1 cellular context compared by ENCODE assay signal in the genomic region with DNA sequence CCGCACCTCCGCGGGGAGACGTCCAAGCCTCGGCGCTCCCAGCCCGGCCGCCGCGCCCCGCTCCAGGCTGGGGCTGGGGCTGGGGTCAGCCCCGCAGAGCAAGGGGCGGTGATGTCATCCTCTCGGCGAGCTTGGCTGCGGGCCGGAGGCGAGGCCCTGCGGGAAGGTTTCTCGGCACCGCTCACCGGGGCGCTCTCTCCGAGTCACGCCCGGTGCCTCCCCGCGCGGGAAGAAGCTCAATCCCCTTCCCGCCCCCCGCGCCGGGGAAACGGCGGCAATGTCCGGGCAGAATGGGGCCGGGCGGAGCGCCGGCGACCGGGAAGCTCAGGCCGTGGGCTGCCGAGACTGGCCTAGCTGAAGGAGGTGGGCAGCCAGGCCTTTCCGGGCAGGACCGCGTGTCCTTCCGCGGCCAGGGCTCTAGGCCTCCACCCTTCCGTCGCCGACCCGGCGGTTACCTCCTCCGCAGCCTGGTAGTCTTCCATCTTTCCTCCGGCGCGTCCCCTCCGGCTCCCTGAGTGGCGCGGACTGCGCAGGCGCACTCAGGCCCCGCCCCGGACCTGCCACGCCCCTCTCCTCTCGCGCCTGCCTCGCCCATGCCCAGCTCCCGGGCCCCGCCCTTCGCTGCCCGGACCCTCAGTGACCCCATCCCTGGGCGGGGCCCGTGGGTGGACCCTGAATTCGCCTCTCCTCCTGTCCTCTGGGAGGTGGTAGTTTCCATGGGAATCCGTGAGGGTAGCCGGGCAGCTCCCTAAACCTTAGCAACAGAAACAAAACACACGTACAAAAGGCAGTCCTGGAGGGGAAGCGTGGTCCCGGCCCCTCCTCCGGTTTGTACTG.
TF ChIP-seq lines count a peak whose summit lies in the region.

Gene DYNLT1, minus strand, starts transcription at position 517 of the 837 bp plus-strand sequence. Its CDS starts 35 bp downstream, at position 482.

TF ChIP-seq in HepG2, 621 proteins besides CTCF, POLR2A, EP300 and RAD21 (continued from another document and continues in another):
- TF ChIP-seq ZNF614 (CRISPR knock-in tag; IDR thresholded peaks at IDR 0.05; ENCODE audit: borderline replicate concordance) (peak; percentile 78; the same call in 1 of the 2 replicates), KDM4B (CRISPR knock-in tag; IDR thresholded peaks at IDR 0.05) (no peak; the same call in 1 of the 2 replicates), CENPX (CRISPR knock-in tag; IDR thresholded peaks at IDR 0.05) (no peak), ZNF34 (CRISPR knock-in tag; IDR thresholded peaks at IDR 0.05; ENCODE audit: borderline replicate concordance) (no peak; the same call in 1 of the 2 replicates), RFX5 (IDR thresholded peaks at IDR 0.05; ENCODE audit: low read depth, low read length) (no peak), ZFX (CRISPR knock-in tag; IDR thresholded peaks at IDR 0.05; ENCODE audit: low read depth) (peak; percentile 98), USF2 (IDR thresholded peaks at IDR 0.05; ENCODE audit: low read depth, low read length) (no peak), USF2 (CRISPR knock-in tag; IDR thresholded peaks at IDR 0.05; ENCODE audit: borderline replicate concordance) (no peak), KAT8 (CRISPR knock-in tag; IDR thresholded peaks at IDR 0.05) (peak; percentile 89), RBM39 (IDR thresholded peaks at IDR 0.05; ENCODE audit: low read depth, low read length, poor library complexity, severe bottlenecking) (peak; percentile 97), ZNF713 (CRISPR knock-in tag; IDR thresholded peaks at IDR 0.05) (no peak), ZGPAT (CRISPR knock-in tag; IDR thresholded peaks at IDR 0.05) (peak; percentile 83; the same call in 1 of the 2 replicates), ZNF446 (CRISPR knock-in tag; IDR thresholded peaks at IDR 0.05) (peak; percentile 82; the same call in 1 of the 2 replicates), CERS6 (CRISPR knock-in tag; IDR thresholded peaks at IDR 0.05) (no peak), ZNF768 (CRISPR knock-in tag; IDR thresholded peaks at IDR 0.05) (peak; percentile 57; the same call in 1 of the 2 replicates), FOSL2 (CRISPR knock-in tag; IDR thresholded peaks at IDR 0.05) (no peak; the same call in 1 of the 2 replicates), ZNF18 (CRISPR knock-in tag; IDR thresholded peaks at IDR 0.05; ENCODE audit: insufficient replicate concordance) (peak; percentile 87), POLR2G (IDR thresholded peaks at IDR 0.05; ENCODE audit: low read depth, low read length) (peak; percentile 95), HBP1 (CRISPR knock-in tag; IDR thresholded peaks at IDR 0.05; ENCODE audit: low read depth) (0 out of 2 replicates have a peak, but pooled peaks have one; percentile 62), MYC (CRISPR knock-in tag; IDR thresholded peaks at IDR 0.05; ENCODE audit: borderline replicate concordance) (peak; percentile 83), ZNF747 (CRISPR knock-in tag; IDR thresholded peaks at IDR 0.05; ENCODE audit: borderline replicate concordance) (no peak; the same call in 1 of the 2 replicates), MBNL3 (CRISPR knock-in tag; conservative IDR thresholded peaks at IDR 0.05) (no peak), ZNF570 (CRISPR knock-in tag; IDR thresholded peaks at IDR 0.05; ENCODE audit: borderline replicate concordance) (no peak), ATF3 (CRISPR knock-in tag; IDR thresholded peaks at IDR 0.05) (peak; percentile 59), XRCC5 (optimal IDR thresholded peaks at IDR 0.05; ENCODE audit: low read length) (peak; percentile 58), ZNF572 (CRISPR knock-in tag; IDR thresholded peaks at IDR 0.05) (0 out of 2 replicates have a peak, but pooled peaks have one; percentile 73), TCF7 (IDR thresholded peaks at IDR 0.05; ENCODE audit: low read depth) (no peak), MXD3 (CRISPR knock-in tag; IDR thresholded peaks at IDR 0.05) (peak; percentile 93), MAF1 (CRISPR knock-in tag; IDR thresholded peaks at IDR 0.05; ENCODE audit: borderline replicate concordance) (0 out of 2 replicates have a peak, but pooled peaks have one; percentile 65), HHEX (CRISPR knock-in tag; IDR thresholded peaks at IDR 0.05) (no peak), SP4 (CRISPR knock-in tag; IDR thresholded peaks at IDR 0.05) (peak; percentile 85), SRSF4 (IDR thresholded peaks at IDR 0.05; ENCODE audit: low read depth, low read length, poor library complexity, severe bottlenecking) (no peak), CREB3 (CRISPR knock-in tag; IDR thresholded peaks at IDR 0.05) (peak; percentile 63), ZFY (CRISPR knock-in tag; IDR thresholded peaks at IDR 0.05) (peak; percentile 98)
- TF ChIP-seq, protein P1, sequence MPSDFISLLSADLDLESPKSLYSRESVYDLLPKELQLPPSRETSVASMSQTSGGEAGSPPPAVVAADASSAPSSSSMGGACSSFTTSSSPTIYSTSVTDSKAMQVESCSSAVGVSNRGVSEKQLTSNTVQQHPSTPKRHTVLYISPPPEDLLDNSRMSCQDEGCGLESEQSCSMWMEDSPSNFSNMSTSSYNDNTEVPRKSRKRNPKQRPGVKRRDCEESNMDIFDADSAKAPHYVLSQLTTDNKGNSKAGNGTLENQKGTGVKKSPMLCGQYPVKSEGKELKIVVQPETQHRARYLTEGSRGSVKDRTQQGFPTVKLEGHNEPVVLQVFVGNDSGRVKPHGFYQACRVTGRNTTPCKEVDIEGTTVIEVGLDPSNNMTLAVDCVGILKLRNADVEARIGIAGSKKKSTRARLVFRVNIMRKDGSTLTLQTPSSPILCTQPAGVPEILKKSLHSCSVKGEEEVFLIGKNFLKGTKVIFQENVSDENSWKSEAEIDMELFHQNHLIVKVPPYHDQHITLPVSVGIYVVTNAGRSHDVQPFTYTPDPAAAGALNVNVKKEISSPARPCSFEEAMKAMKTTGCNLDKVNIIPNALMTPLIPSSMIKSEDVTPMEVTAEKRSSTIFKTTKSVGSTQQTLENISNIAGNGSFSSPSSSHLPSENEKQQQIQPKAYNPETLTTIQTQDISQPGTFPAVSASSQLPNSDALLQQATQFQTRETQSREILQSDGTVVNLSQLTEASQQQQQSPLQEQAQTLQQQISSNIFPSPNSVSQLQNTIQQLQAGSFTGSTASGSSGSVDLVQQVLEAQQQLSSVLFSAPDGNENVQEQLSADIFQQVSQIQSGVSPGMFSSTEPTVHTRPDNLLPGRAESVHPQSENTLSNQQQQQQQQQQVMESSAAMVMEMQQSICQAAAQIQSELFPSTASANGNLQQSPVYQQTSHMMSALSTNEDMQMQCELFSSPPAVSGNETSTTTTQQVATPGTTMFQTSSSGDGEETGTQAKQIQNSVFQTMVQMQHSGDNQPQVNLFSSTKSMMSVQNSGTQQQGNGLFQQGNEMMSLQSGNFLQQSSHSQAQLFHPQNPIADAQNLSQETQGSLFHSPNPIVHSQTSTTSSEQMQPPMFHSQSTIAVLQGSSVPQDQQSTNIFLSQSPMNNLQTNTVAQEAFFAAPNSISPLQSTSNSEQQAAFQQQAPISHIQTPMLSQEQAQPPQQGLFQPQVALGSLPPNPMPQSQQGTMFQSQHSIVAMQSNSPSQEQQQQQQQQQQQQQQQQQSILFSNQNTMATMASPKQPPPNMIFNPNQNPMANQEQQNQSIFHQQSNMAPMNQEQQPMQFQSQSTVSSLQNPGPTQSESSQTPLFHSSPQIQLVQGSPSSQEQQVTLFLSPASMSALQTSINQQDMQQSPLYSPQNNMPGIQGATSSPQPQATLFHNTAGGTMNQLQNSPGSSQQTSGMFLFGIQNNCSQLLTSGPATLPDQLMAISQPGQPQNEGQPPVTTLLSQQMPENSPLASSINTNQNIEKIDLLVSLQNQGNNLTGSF (CRISPR knock-in tag; IDR thresholded peaks at IDR 0.05): 0 out of 2 replicates have a peak, but pooled peaks have one; percentile 72
- TF ChIP-seq, protein P2, sequence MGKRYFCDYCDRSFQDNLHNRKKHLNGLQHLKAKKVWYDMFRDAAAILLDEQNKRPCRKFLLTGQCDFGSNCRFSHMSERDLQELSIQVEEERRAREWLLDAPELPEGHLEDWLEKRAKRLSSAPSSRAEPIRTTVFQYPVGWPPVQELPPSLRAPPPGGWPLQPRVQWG (CRISPR knock-in tag; IDR thresholded peaks at IDR 0.05; ENCODE audit: borderline replicate concordance, low read depth): no peak
- TF ChIP-seq, protein P3, sequence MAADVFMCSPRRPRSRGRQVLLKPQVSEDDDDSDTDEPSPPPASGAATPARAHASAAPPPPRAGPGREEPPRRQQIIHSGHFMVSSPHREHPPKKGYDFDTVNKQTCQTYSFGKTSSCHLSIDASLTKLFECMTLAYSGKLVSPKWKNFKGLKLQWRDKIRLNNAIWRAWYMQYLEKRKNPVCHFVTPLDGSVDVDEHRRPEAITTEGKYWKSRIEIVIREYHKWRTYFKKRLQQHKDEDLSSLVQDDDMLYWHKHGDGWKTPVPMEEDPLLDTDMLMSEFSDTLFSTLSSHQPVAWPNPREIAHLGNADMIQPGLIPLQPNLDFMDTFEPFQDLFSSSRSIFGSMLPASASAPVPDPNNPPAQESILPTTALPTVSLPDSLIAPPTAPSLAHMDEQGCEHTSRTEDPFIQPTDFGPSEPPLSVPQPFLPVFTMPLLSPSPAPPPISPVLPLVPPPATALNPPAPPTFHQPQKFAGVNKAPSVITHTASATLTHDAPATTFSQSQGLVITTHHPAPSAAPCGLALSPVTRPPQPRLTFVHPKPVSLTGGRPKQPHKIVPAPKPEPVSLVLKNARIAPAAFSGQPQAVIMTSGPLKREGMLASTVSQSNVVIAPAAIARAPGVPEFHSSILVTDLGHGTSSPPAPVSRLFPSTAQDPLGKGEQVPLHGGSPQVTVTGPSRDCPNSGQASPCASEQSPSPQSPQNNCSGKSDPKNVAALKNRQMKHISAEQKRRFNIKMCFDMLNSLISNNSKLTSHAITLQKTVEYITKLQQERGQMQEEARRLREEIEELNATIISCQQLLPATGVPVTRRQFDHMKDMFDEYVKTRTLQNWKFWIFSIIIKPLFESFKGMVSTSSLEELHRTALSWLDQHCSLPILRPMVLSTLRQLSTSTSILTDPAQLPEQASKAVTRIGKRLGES (CRISPR knock-in tag; IDR thresholded peaks at IDR 0.05; ENCODE audit: borderline replicate concordance): no peak
